In genomic region chr12:69524755-69525509, GRCh38 we compare ENCODE assay signal across 25 cellular contexts. TPM values are rescaled to one million over a fixed set of nuclear protein-coding genes. Genes with fewer than 3 reads are reported as not detected.
A peak's percentile ranks its signal among the peaks of the same experiment; 100 is the strongest.
DNase-seq lines count a peak whose midpoint lies in the region; ATAC-seq and TF ChIP-seq lines count a peak whose summit lies in the region.
"Had no signal": no experiment of that assay in that cellular context is flagged by ENCODE, and none has a peak within 500 bp of the region (broad histone marks: within the 10 kb centered on the region; RNA-seq: fewer than 3 reads in every experiment).

No MANE protein-coding gene starts in this region.

- H2AK5ac ChIP-seq in neuronal stem cell (ENCODE audit: low read depth, low read length), result no peak overlapping the region

- no peaks in the 10 kb centered on the region for H3K9me2 ChIP-seq in GM23338 (ENCODE audit: insufficient read depth)

- WGBS in neuronal stem cell (ENCODE audit: extremely low coverage in 2 of 2, insufficient read length in 2 of 2, insufficient replicate concordance in 1 of 2), 2 donors, result no CpG with 5 or more reads among the region's 2 CpGs

- H2BK15ac ChIP-seq in neuronal stem cell (ENCODE audit: low read length), result no peak overlapping the region

- H3K4me1 Mint-ChIP-seq in GM23338 (peaks cover 4% of the 10 kb centered on the region; the same call in 2 of the 3 replicates), chondrocyte (ENCODE audit: low read depth) (peaks cover 80% of the 10 kb centered on the region)

- H3K4me3 Mint-ChIP-seq in GM23338, result no peak overlapping the region
- no peak overlapping the region for H3K4me3 Mint-ChIP-seq in chondrocyte (ENCODE audit: unreplicated experiment)
- H3K4me3 Mint-ChIP-seq: activated CD8-positive, alpha-beta T cell treated with anti-CD3 and anti-CD28 coated beads, Interleukin-2, amount 10 ng/mL, durations not matched to agents 7 days and 5 days; activated T-cell treated with anti-CD3 and anti-CD28 coated beads, Interleukin-2, amount 50 U/mL, for 24 hours; T-cell had no signal

- no peak overlapping the region for H3K14ac ChIP-seq in neuronal stem cell (ENCODE audit: low read length)

- peak; percentile 31; the same call in 2 of the 3 replicates for ATAC-seq in GM23338
- ATAC-seq in GM18519 (IDR thresholded peaks at IDR 0.05; ENCODE audit: low FRiP score, unreplicated experiment), result no peak
- ATAC-seq: activated CD4-positive, CD25-positive, alpha-beta regulatory T cell treated with anti-CD3 and anti-CD28 coated beads, Interleukin-2, amount 50 U/mL, for 24 hours; activated CD8-positive, alpha-beta T cell treated with anti-CD3 and anti-CD28 coated beads, Interleukin-2, amount 10 ng/mL, durations not matched to agents 7 days and 5 days; T-cell had no signal

- H3K79me2 ChIP-seq in GM23338 (replicated peaks; ENCODE audit: insufficient read depth), result peaks cover 99% of the 10 kb centered on the region

- no peak overlapping the region for H3K9ac ChIP-seq in neuronal stem cell (ENCODE audit: low read depth, low read length, poor library complexity)

- H3K27ac ChIP-seq in AG04450 (ENCODE audit: low read depth, low read length) (peak overlapping the region; percentile 54), GM23338 (ENCODE audit: low read depth) (peak overlapping the region; percentile 15; the same call in 1 of the 2 replicates), neuronal stem cell (replicated peaks; ENCODE audit: low read length) (no peak overlapping the region)
- H3K27ac ChIP-seq: brain microvascular endothelial cell, colonic mucosa, neutrophil had no signal

- no peak overlapping the region for H3K27ac Mint-ChIP-seq in GM23338
- peak overlapping the region; percentile 60 for H3K27ac Mint-ChIP-seq in chondrocyte (ENCODE audit: unreplicated experiment)
- H3K27ac Mint-ChIP-seq: activated CD8-positive, alpha-beta T cell treated with anti-CD3 and anti-CD28 coated beads, Interleukin-2, amount 10 ng/mL, durations not matched to agents 7 days and 5 days; activated T-cell treated with anti-CD3 and anti-CD28 coated beads, Interleukin-2, amount 50 U/mL, for 24 hours; IgD-negative memory B cell; T-cell had no signal

- no peak for DNase-seq in AG04450 (ENCODE audit: low read depth, low spot score)
- DNase-seq in GM23338 (ENCODE audit: low spot score), result no peak
- DNase-seq in chondrocyte (ENCODE audit: low spot score), result no peak
- DNase-seq in neuronal stem cell (ENCODE audit: low spot score), result no peak
- no peak for DNase-seq in activated CD8-positive, alpha-beta memory T cell treated with anti-CD3 and anti-CD28 coated beads for 24 hours
- no peak for DNase-seq in T-helper 9 cell
- DNase-seq: activated CD8-positive, alpha-beta T cell treated with anti-CD3 and anti-CD28 coated beads, Interleukin-2, amount 10 ng/mL, durations not matched to agents 7 days and 5 days; activated T-cell treated with anti-CD3 and anti-CD28 coated beads, Interleukin-2, amount 50 U/mL, for 24 hours; brain microvascular endothelial cell; C1 segment of cervical spinal cord; Calu3; colonic mucosa; DND-41; mammary epithelial cell; NCI-H1105 treated with DMSO at 0.1 percent for 48 hours; NCI-H2029 treated with DMSO at 0.1 percent for 48 hours; NCI-H226; NCI-H748 treated with DMSO at 0.1 percent for 48 hours; SHP77; small intestine; T-cell had no signal

- no peak overlapping the region for H3K23ac ChIP-seq in neuronal stem cell (ENCODE audit: low read depth, low read length, poor library complexity)

- TF ChIP-seq CTCF in AG04450 (IDR thresholded peaks at IDR 0.05; ENCODE audit: low read depth, low read length) (no peak), GM23338 (conservative IDR thresholded peaks at IDR 0.05; ENCODE audit: low read depth in 2 of 2) (no peak), chondrocyte (IDR thresholded peaks at IDR 0.05) (no peak)

- H2BK12ac ChIP-seq in neuronal stem cell (ENCODE audit: low read length), result no peak overlapping the region

- H3K36me3 Mint-ChIP-seq in GM23338 (ENCODE audit: low read depth), result peaks cover 12% of the 10 kb centered on the region; the same call in 2 of the 3 replicates
- H3K36me3 Mint-ChIP-seq in chondrocyte (ENCODE audit: low read depth), result peaks cover 10% of the 10 kb centered on the region

- POLR2A ChIA-PET in AG04450 (lab: Yijun Ruan, JAX), result interaction anchor here (0.7 to 0.8 kb wide), 3 partner anchors 10 to 162 kb away, joined by 3 to 4 read pairs (median 3); no protein-coding TSS in a partner anchor

- H3K9me3 Mint-ChIP-seq in GM23338 (peaks cover 7% of the 10 kb centered on the region; the same call in 2 of the 3 replicates), chondrocyte (ENCODE audit: low read depth) (peaks cover 27% of the 10 kb centered on the region)

- H3K4me1 ChIP-seq in GM23338 (ENCODE audit: insufficient read depth), result no peaks in the 10 kb centered on the region; the same call in 1 of the 2 replicates
- H3K4me1 ChIP-seq in neuronal stem cell (ENCODE audit: control insufficient read depth in 2 of 2, insufficient read depth in 1 of 2, low read depth in 1 of 2, low read length in 2 of 2), result no peaks in the 10 kb centered on the region
- H3K4me1 ChIP-seq: colonic mucosa had no signal

- H3K4me2 ChIP-seq in GM23338 (no peak overlapping the region), neuronal stem cell (ENCODE audit: insufficient read depth, low read length, poor library complexity, severe bottlenecking) (no peak overlapping the region)

- peaks cover 8% of the 10 kb centered on the region for H3K79me1 ChIP-seq in neuronal stem cell (ENCODE audit: low read depth, low read length)

- H3K4ac ChIP-seq in neuronal stem cell (ENCODE audit: low read length), result no peak overlapping the region

- H4K20me1 ChIP-seq in GM23338 (replicated peaks; ENCODE audit: insufficient read depth), result peaks cover 39% of the 10 kb centered on the region

- H3K9me3 ChIP-seq in AG04450 (ENCODE audit: control insufficient read depth, insufficient read depth, low read length), result peaks cover 12% of the 10 kb centered on the region
- H3K9me3 ChIP-seq in neuronal stem cell (replicated peaks in 1 of 2; ENCODE audit: control insufficient read depth in 2 of 2, insufficient read depth in 1 of 2, low read depth in 1 of 2, low read length in 2 of 2), result peaks cover 0 to 30% of the 10 kb centered on the region in 2 donors
- H3K9me3 ChIP-seq: colonic mucosa, neutrophil had no signal

- no peak overlapping the region for H4K91ac ChIP-seq in neuronal stem cell (ENCODE audit: low read depth, low read length, poor library complexity)

- H2BK120ac ChIP-seq in neuronal stem cell (ENCODE audit: low read depth, low read length), result no peak overlapping the region

- H3K27me3 ChIP-seq in AG04450 (ENCODE audit: control insufficient read depth, insufficient read depth, low read length) (no peaks in the 10 kb centered on the region), GM23338 (ENCODE audit: insufficient read depth) (no peaks in the 10 kb centered on the region), neuronal stem cell (ENCODE audit: control insufficient read depth in 3 of 3, insufficient read depth in 3 of 3, low read depth in 1 of 3, low read length in 3 of 3) (no peaks in the 10 kb centered on the region)
- H3K27me3 ChIP-seq: brain microvascular endothelial cell, colonic mucosa, neutrophil had no signal

- H3K36me3 ChIP-seq in GM23338 (ENCODE audit: insufficient read depth) (no peaks in the 10 kb centered on the region), neuronal stem cell (replicated peaks in 1 of 2; ENCODE audit: control insufficient read depth in 2 of 2, insufficient read depth in 2 of 2, low read length in 2 of 2) (no peaks in the 10 kb centered on the region)
- H3K36me3 ChIP-seq: brain microvascular endothelial cell, colonic mucosa, neutrophil had no signal

- H2AFZ ChIP-seq in GM23338 (no peak overlapping the region), neuronal stem cell (ENCODE audit: low read length) (no peak overlapping the region)

- H2BK5ac ChIP-seq in neuronal stem cell (ENCODE audit: low read length), result peak overlapping the region; percentile 18

- H3K27me3 Mint-ChIP-seq in GM23338 (ENCODE audit: insufficient read depth, low read depth, poor library complexity) (peaks cover 5% of the 10 kb centered on the region), chondrocyte (ENCODE audit: low read depth) (no peaks in the 10 kb centered on the region)
- H3K27me3 Mint-ChIP-seq: activated T-cell treated with anti-CD3 and anti-CD28 coated beads, Interleukin-2, amount 50 U/mL, for 24 hours; IgD-negative memory B cell; T-cell had no signal

- no peak overlapping the region for H3K18ac ChIP-seq in neuronal stem cell (ENCODE audit: low read length)

- H3F3A ChIP-seq in GM23338 (replicated peaks; ENCODE audit: low read depth), result no peaks in the 10 kb centered on the region

- H4K8ac ChIP-seq in neuronal stem cell (ENCODE audit: low read depth, low read length), result no peak overlapping the region

- H3K4me3 ChIP-seq in AG04450 (ENCODE audit: low read depth, low read length) (no peak overlapping the region), GM23338 (no peak overlapping the region), neuronal stem cell (ENCODE audit: low read length in 2 of 2) (no peak overlapping the region)
- H3K4me3 ChIP-seq: colonic mucosa had no signal

- CTCF ChIA-PET in AG04450 (lab: Charles Lee), result interaction anchor here (0.7 kb wide), 1 partner anchor 502 kb away, joined by 3 read pairs; no protein-coding TSS in a partner anchor

TF ChIP-seq in GM23338, 12 proteins besides CTCF, POLR2A, EP300 and RAD21 (continues in another document):
- TF ChIP-seq NANOG (IDR thresholded peaks at IDR 0.05; ENCODE audit: borderline replicate concordance) (no peak), JUNB (IDR thresholded peaks at IDR 0.05; ENCODE audit: unreplicated experiment) (no peak), STAT1 (IDR thresholded peaks at IDR 0.05; ENCODE audit: unreplicated experiment) (no peak), POLR2AphosphoS5 (IDR thresholded peaks at IDR 0.05; ENCODE audit: low read depth) (no peak)

RNA-seq across cellular contexts. Expression of gene FRS2, which starts 54.7 kb away (rescaled TPM):
- polyA plus RNA-seq in AG04450 (2011; rRNA removed) (28.2 and 41.9 TPM in 2 replicates), GM23338 (2016; fragmentation: Nextera tagmentation; extraction: Ambion mirVana) (29.2 and 34.3 TPM in 2 replicates)
- polyA minus RNA-seq in AG04450 (2011; rRNA and poly(A)+ RNA removed), result 40.5 and 59.1 TPM in 2 replicates
- total RNA-seq in GM23338 (2014; rRNA removed; shearing (Covaris generic)), result 45.0 and 49.7 TPM in 2 replicates
- total RNA-seq in chondrocyte, result 45.1 to 52.7 TPM (median 46.9 TPM) in 3 replicates
- polyA plus RNA-seq in neuronal stem cell (2013, experiment 1 of 2), result 19.7 TPM
- 21.9 TPM for polyA plus RNA-seq in neuronal stem cell (2013, experiment 2 of 2)
